Comparison of ENCODE assay signal across 8 cellular contexts in genomic region chr21:37582613-37583012, GRCh38.
A peak's percentile ranks its signal among the peaks of the same experiment; 100 is the strongest.
DNase-seq lines count a peak whose midpoint lies in the region; ATAC-seq and TF ChIP-seq lines count a peak whose summit lies in the region.

No MANE protein-coding gene starts in this region.

- TF ChIP-seq CTCF in GM12874 (IDR thresholded peaks at IDR 0.05; ENCODE audit: insufficient read depth, low read depth, low read length) = peak; percentile 39; the same call in 1 of the 2 replicates
- TF ChIP-seq CTCF in nephron progenitor cell (IDR thresholded peaks at IDR 0.05) = peak; percentile 41

- H3K9me3 Mint-ChIP-seq in nephron progenitor cell = peaks cover 34% of the 10 kb centered on the region

- DNase-seq in ACHN = peak; percentile 60
- DNase-seq in NOMO-1 treated with DMSO at 0.1 percent for 48 hours (lab: John Stamatoyannopoulos, UW; ENCODE audit: unreplicated experiment) = peak; percentile 41
- DNase-seq in dermis microvascular lymphatic vessel endothelial cell (ENCODE audit: low read depth in 2 of 2) = peak; percentile 46 to 70
- DNase-seq in nephron progenitor cell = no peak
- DNase-seq in GOT3 (lab: John Stamatoyannopoulos, UW) = no peak
- no peak for DNase-seq in activated naive CD4-positive, alpha-beta T cell treated with Interleukin-2 at 50 U/mL for 16 hours

- no peak for ATAC-seq in GM21528 (IDR thresholded peaks at IDR 0.05; ENCODE audit: low FRiP score, unreplicated experiment)

- no peak overlapping the region for H3K27ac Mint-ChIP-seq in nephron progenitor cell

- in situ Hi-C loops in ACHN (cut with HindIII; ENCODE audit: low pct_ligation_motif_present, low pct_unique_long_range_greater_than_20kb, low sequenced_read_pairs) = no loop called here

- no peaks in the 10 kb centered on the region for H3K27me3 Mint-ChIP-seq in nephron progenitor cell (ENCODE audit: low read depth, poor library complexity)

- no peaks in the 10 kb centered on the region for H3K4me1 Mint-ChIP-seq in nephron progenitor cell

- no peak overlapping the region for H3K4me3 Mint-ChIP-seq in nephron progenitor cell

- H3K36me3 Mint-ChIP-seq in nephron progenitor cell (ENCODE audit: low read depth) = peaks cover 17% of the 10 kb centered on the region

Comparison
In these comparisons a context has a peak if more than half of its experiments do, and no peak if none do; other contexts are left out.
1. DNase-seq: peak in ACHN (single experiment), NOMO-1 treated with DMSO at 0.1 percent for 48 hours (single experiment) and dermis microvascular lymphatic vessel endothelial cell (2 of 2); none in nephron progenitor cell (single experiment), GOT3 (single experiment) and activated naive CD4-positive, alpha-beta T cell treated with Interleukin-2 at 50 U/mL for 16 hours (single experiment).